Comparison of ENCODE assay signal across 1 cellular context in the genomic region with DNA sequence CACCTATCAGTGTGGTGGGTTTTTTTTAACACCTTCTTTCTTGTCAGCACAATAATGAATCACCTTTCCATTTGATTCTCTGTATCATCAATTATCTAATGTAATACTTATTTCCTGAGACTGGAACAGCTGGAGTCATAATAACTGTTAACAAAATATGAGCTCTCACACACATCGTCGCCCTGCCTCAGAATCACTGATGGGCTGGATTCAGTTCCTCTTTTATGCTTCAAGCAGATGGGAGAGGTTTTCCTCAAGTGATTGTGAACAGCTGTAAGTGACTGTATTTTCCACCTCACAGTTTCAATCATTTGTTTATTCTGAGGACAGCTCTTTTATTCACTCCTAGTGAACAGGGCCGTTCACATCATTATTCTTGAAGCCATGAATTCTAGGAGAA.
TF ChIP-seq lines count a peak whose summit lies in the region.

No MANE protein-coding gene starts in this region.

TF ChIP-seq in WTC11, 78 proteins besides CTCF, POLR2A, EP300 and RAD21 (continued from another document):
- no peak for TF ChIP-seq ZNF423 (CRISPR knock-in tag; IDR thresholded peaks at IDR 0.05)
- no peak for TF ChIP-seq CREM (CRISPR knock-in tag; IDR thresholded peaks at IDR 0.05)
- TF ChIP-seq, protein P1, sequence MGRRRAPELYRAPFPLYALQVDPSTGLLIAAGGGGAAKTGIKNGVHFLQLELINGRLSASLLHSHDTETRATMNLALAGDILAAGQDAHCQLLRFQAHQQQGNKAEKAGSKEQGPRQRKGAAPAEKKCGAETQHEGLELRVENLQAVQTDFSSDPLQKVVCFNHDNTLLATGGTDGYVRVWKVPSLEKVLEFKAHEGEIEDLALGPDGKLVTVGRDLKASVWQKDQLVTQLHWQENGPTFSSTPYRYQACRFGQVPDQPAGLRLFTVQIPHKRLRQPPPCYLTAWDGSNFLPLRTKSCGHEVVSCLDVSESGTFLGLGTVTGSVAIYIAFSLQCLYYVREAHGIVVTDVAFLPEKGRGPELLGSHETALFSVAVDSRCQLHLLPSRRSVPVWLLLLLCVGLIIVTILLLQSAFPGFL (CRISPR knock-in tag; IDR thresholded peaks at IDR 0.05; ENCODE audit: borderline replicate concordance), result no peak
- TF ChIP-seq MYBL2 (CRISPR knock-in tag; IDR thresholded peaks at IDR 0.05), result no peak
- no peak for TF ChIP-seq SOX15 (CRISPR knock-in tag; IDR thresholded peaks at IDR 0.05)
- no peak for TF ChIP-seq HMGA2 (CRISPR knock-in tag; IDR thresholded peaks at IDR 0.05)
- no peak for TF ChIP-seq SP1 (CRISPR knock-in tag; conservative IDR thresholded peaks at IDR 0.05)
- TF ChIP-seq, protein P2, sequence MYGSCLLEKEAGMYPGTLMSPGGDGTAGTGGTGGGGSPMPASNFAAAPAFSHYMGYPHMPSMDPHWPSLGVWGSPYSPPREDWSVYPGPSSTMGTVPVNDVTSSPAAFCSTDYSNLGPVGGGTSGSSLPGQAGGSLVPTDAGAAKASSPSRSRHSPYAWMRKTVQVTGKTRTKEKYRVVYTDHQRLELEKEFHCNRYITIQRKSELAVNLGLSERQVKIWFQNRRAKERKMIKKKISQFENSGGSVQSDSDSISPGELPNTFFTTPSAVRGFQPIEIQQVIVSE (CRISPR knock-in tag; IDR thresholded peaks at IDR 0.05; ENCODE audit: borderline replicate concordance), result no peak
